ENCODE assay signal across 28 cellular contexts in the genomic region with DNA sequence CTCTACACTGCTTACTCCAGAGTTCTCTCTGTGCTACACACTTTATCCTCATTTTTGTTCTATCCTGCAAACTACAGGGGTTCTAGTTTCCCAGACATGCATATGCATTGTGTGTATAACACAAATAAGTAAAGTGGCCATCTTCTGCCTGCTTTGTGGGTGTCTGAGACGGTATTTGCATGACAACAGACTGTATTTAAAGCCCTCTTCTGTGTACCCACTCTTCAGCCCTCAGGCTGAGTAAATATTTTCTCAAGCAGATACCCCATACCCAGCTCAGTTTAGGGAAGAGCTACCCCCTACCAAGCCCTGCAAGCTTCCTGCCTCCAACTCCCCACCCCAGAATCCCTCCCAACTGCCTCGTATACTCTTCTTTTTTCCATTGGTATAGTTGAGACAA. TPM values are rescaled to one million over a fixed set of nuclear protein-coding genes. Genes with fewer than 3 reads are reported as not detected.
"Had no signal": no experiment of that assay in that cellular context is flagged by ENCODE, and none has a peak within 500 bp of the region (broad histone marks: within the 10 kb centered on the region; RNA-seq: fewer than 3 reads in every experiment).

No MANE protein-coding gene starts in this region.

- H3K4me3 ChIP-seq: adrenal gland, ascending aorta, breast epithelium, cardiac muscle cell, colonic mucosa, esophagus squamous epithelium, gastroesophageal sphincter, heart left ventricle had no signal

- H3K9me3 ChIP-seq: adrenal gland, ascending aorta, breast epithelium, colonic mucosa, esophagus squamous epithelium had no signal

- H3K4me1 ChIP-seq: adrenal gland, ascending aorta, breast epithelium, colonic mucosa, esophagus squamous epithelium, gastroesophageal sphincter, heart left ventricle had no signal

- H3K36me3 ChIP-seq: adrenal gland, ascending aorta, breast epithelium, cardiac muscle cell, colonic mucosa, esophagus squamous epithelium, gastroesophageal sphincter, heart left ventricle had no signal

- H3K27me3 ChIP-seq: adrenal gland, ascending aorta, breast epithelium, colonic mucosa, heart left ventricle had no signal

- H3K27ac ChIP-seq: adrenal gland, ascending aorta, breast epithelium, cardiac muscle cell, colonic mucosa, epithelial cell of prostate, esophagus squamous epithelium, gastroesophageal sphincter, heart left ventricle had no signal

- DNase-seq: activated CD4-positive, alpha-beta memory T cell treated with anti-CD3 and anti-CD28 coated beads, Interleukin-2, amount 10 ng/mL, durations not matched to agents 7 days and 5 days; activated CD4-positive, alpha-beta T cell treated with anti-CD3 and anti-CD28 coated beads for 1 hour; activated CD4-positive, alpha-beta T cell treated with anti-CD3 and anti-CD28 coated beads for 4 hours; activated CD4-positive, alpha-beta T cell treated with anti-CD3 and anti-CD28 coated beads, Interleukin-2, amount 10 ng/mL, durations not matched to agents 7 days and 5 days; activated CD4-positive, alpha-beta T cell treated with anti-CD3 and anti-CD28 coated beads, Interleukin-2, amount 50 U/mL, for 4 hours; activated effector memory CD4-positive, alpha-beta T cell treated with anti-CD3 and anti-CD28 coated beads, Interleukin-2, amount 50 U/mL, for 16 hours; activated naive CD4-positive, alpha-beta T cell treated with anti-CD3 and anti-CD28 coated beads for 36 hours; activated naive CD8-positive, alpha-beta T cell treated with anti-CD3 and anti-CD28 coated beads for 36 hours; activated naive CD8-positive, alpha-beta T cell treated with anti-CD3 and anti-CD28 coated beads, Interleukin-2, amount 50 U/mL, for 24 hours; activated T-cell treated with anti-CD3 and anti-CD28 coated beads, Interleukin-2, amount 50 U/mL, for 48 hours; adrenal gland; central memory CD4-positive, alpha-beta T cell; cerebellar nuclear complex; colonic mucosa; effector CD8-positive, alpha-beta T cell; esophagus squamous epithelium; foreskin melanocyte; glutamatergic neuron; heart left ventricle; T-helper 2 cell had no signal

RNA-seq across cellular contexts. Expression of a gene that starts 31.7 kb away (rescaled TPM):
- polyA plus RNA-seq: endothelial cell of umbilical vein, esophagus, fibroblast of lung had no signal
